In genomic region chr19:4367336-4367723, GRCh38 we compare ENCODE assay signal across 1 cellular context.
TF ChIP-seq lines count a peak whose summit lies in the region.

No MANE protein-coding gene starts in this region.

TF ChIP-seq in IMR-90, 13 proteins besides CTCF, POLR2A, EP300 and RAD21:
- TF ChIP-seq CEBPB (IDR thresholded peaks at IDR 0.05; ENCODE audit: low read depth, low read length) (no peak), FOS (IDR thresholded peaks at IDR 0.05; ENCODE audit: low read depth, low read length) (no peak), CHD1 (IDR thresholded peaks at IDR 0.05; ENCODE audit: low read depth, low read length) (no peak), SMC3 (IDR thresholded peaks at IDR 0.05; ENCODE audit: low read depth, low read length) (no peak), ELK1 (IDR thresholded peaks at IDR 0.05; ENCODE audit: borderline replicate concordance, low read depth, low read length) (no peak), MXI1 (IDR thresholded peaks at IDR 0.05; ENCODE audit: borderline replicate concordance, low read depth, low read length) (no peak), BHLHE40 (IDR thresholded peaks at IDR 0.05; ENCODE audit: low read depth, low read length) (no peak), MAFK (IDR thresholded peaks at IDR 0.05; ENCODE audit: low read depth, low read length) (no peak)
